In genomic region chr11:125901872-125902271, GRCh38 we compare ENCODE assay signal across 9 cellular contexts. TPM values are rescaled to one million over a fixed set of nuclear protein-coding genes. Genes with fewer than 3 reads are reported as not detected.
DNase-seq lines count a peak whose midpoint lies in the region; ATAC-seq and TF ChIP-seq lines count a peak whose summit lies in the region.
"Had no signal": no experiment of that assay in that cellular context is flagged by ENCODE, and none has a peak within 500 bp of the region (broad histone marks: within the 10 kb centered on the region; RNA-seq: fewer than 3 reads in every experiment).

No MANE protein-coding gene starts in this region.

- TF ChIP-seq CTCF in PC-3 (conservative IDR thresholded peaks at IDR 0.05; ENCODE audit: low read depth, low read length) (no peak), endothelial cell (IDR thresholded peaks at IDR 0.05; ENCODE audit: unreplicated experiment) (no peak), GM10248 (IDR thresholded peaks at IDR 0.05; ENCODE audit: control extremely low read depth, extremely low read depth, low read depth, missing control alignments) (no peak)

- peaks cover 24% of the 10 kb centered on the region for H3K27me3 Mint-ChIP-seq in T-helper 2 cell treated with Interferon-gamma antibody and Interleukin-4, amounts not matched to agents 5 μg/mL and 100 μg/mL, for 36 hours (ENCODE audit: low read depth)
- peaks cover 4% of the 10 kb centered on the region for H3K27me3 Mint-ChIP-seq in endothelial cell (ENCODE audit: unreplicated experiment)

- BruUV-seq in PC-3 (replicated peaks; lab: Mats Ljungman, UMichigan) = TSS peak; percentile 15

- CTCF ChIA-PET in PC-3 (lab: Charles Lee) (no interaction called here), GM10248 (lab: Yijun Ruan, JAX) (no interaction called here)

- peaks cover 38% of the 10 kb centered on the region for H3K36me3 ChIP-seq in PC-3 (ENCODE audit: low read depth, low read length)

- H3K27ac ChIP-seq in PC-3 (ENCODE audit: low read length) = no peak overlapping the region

- H3K27ac Mint-ChIP-seq in T-helper 2 cell treated with Interferon-gamma antibody and Interleukin-4, amounts not matched to agents 5 μg/mL and 100 μg/mL, for 36 hours = peak overlapping the region; percentile 23
- peak overlapping the region; percentile 42 for H3K27ac Mint-ChIP-seq in endothelial cell (ENCODE audit: unreplicated experiment)

- POLR2A ChIA-PET in PC-3 (lab: Charles Lee; ENCODE audit: unreplicated experiment) = no interaction called here
- POLR2A ChIA-PET in GM10248 (lab: Yijun Ruan, JAX) = no interaction called here

- no peak overlapping the region for H2AFZ ChIP-seq in PC-3 (ENCODE audit: low read length)

- DNase-seq in T-helper 2 cell treated with Interferon-gamma antibody and Interleukin-4, amounts not matched to agents 5 μg/mL and 100 μg/mL, for 36 hours (ENCODE audit: low spot score) = no peak
- DNase-seq in T-helper 2 cell (no peak), PC-3 (no peak), endothelial cell (ENCODE audit: low spot score) (no peak), skeletal muscle cell (ENCODE audit: low read depth) (no peak), GM10248 (ENCODE audit: extremely low spot score) (no peak)
- DNase-seq: NCI-H187 had no signal

- peaks cover 16% of the 10 kb centered on the region for H4K20me1 ChIP-seq in PC-3 (ENCODE audit: low read length)

- H3K4me1 ChIP-seq in PC-3 (ENCODE audit: insufficient read depth, low read length) = peaks cover 7% of the 10 kb centered on the region

- peaks cover 58% of the 10 kb centered on the region for H3K79me2 ChIP-seq in PC-3 (ENCODE audit: low read length)

- ATAC-seq in PC-3 (no peak), HG03175 (IDR thresholded peaks at IDR 0.05; ENCODE audit: unreplicated experiment) (no peak), GM18868 (IDR thresholded peaks at IDR 0.05; ENCODE audit: unreplicated experiment) (no peak)

- H3K36me3 Mint-ChIP-seq in T-helper 2 cell treated with Interferon-gamma antibody and Interleukin-4, amounts not matched to agents 5 μg/mL and 100 μg/mL, for 36 hours (ENCODE audit: low read depth) = peaks cover 29% of the 10 kb centered on the region
- H3K36me3 Mint-ChIP-seq in endothelial cell (ENCODE audit: low read depth, unreplicated experiment) = no peaks in the 10 kb centered on the region

- intact Hi-C loops in PC-3 (cut with micrococcal nuclease) = no loop called here

- H3K9me3 Mint-ChIP-seq in T-helper 2 cell treated with Interferon-gamma antibody and Interleukin-4, amounts not matched to agents 5 μg/mL and 100 μg/mL, for 36 hours = no peaks in the 10 kb centered on the region
- H3K9me3 Mint-ChIP-seq in endothelial cell (ENCODE audit: unreplicated experiment) = no peaks in the 10 kb centered on the region

- no peaks in the 10 kb centered on the region for H3K9me2 ChIP-seq in PC-3 (replicated peaks; ENCODE audit: low read length)

- H3K27me3 ChIP-seq in PC-3 (ENCODE audit: low read length) = peaks cover 12% of the 10 kb centered on the region; the same call in 1 of the 2 replicates

- peaks cover 25% of the 10 kb centered on the region for H3K4me1 Mint-ChIP-seq in T-helper 2 cell treated with Interferon-gamma antibody and Interleukin-4, amounts not matched to agents 5 μg/mL and 100 μg/mL, for 36 hours (ENCODE audit: low read depth)
- H3K4me1 Mint-ChIP-seq in endothelial cell (ENCODE audit: unreplicated experiment) = peaks cover 18% of the 10 kb centered on the region

- H3K4me2 ChIP-seq in PC-3 (ENCODE audit: low read length) = peak overlapping the region; percentile 84

- no peaks in the 10 kb centered on the region for H3F3A ChIP-seq in PC-3 (ENCODE audit: low read length, unreplicated experiment)

- no peak overlapping the region for H3K9ac ChIP-seq in PC-3 (ENCODE audit: low read length)

- H3K9me3 ChIP-seq in PC-3 (ENCODE audit: low read length) = no peaks in the 10 kb centered on the region

- peak overlapping the region; percentile 90; the same call in 1 of the 2 replicates for H3K4me3 ChIP-seq in PC-3 (ENCODE audit: low read length)
- peak overlapping the region; percentile 70 for H3K4me3 ChIP-seq in skeletal muscle cell (ENCODE audit: low read depth, low read length)

- H3K4me3 Mint-ChIP-seq in T-helper 2 cell treated with Interferon-gamma antibody and Interleukin-4, amounts not matched to agents 5 μg/mL and 100 μg/mL, for 36 hours = peak overlapping the region; percentile 64
- H3K4me3 Mint-ChIP-seq in endothelial cell (ENCODE audit: unreplicated experiment) = peak overlapping the region; percentile 44

RNA-seq across cellular contexts. Expression of gene PUS3, which starts 1.1 kb away (rescaled TPM):
- total RNA-seq in PC-3 (2014; rRNA removed) (10.3 and 26.2 TPM in 2 replicates), endothelial cell (ENCODE audit: unreplicated experiment) (13.1 TPM)

RNA-seq across cellular contexts. Expression of gene DDX25, which starts 2.4 kb away (rescaled TPM):
- total RNA-seq in PC-3 (2014; rRNA removed) (not detected in 2 replicates), endothelial cell (ENCODE audit: unreplicated experiment) (7.5 TPM)

RNA-seq across cellular contexts. Expression of gene HYLS1, which starts 14.4 kb away (rescaled TPM):
- total RNA-seq in PC-3 (2014; rRNA removed) (16.4 and 23.5 TPM in 2 replicates), endothelial cell (ENCODE audit: unreplicated experiment) (5.5 TPM)

RNA-seq across cellular contexts. Expression of gene VSIG10L2, which starts 44.0 kb away (rescaled TPM):
- total RNA-seq in PC-3 (2014; rRNA removed) (not detected in 2 replicates), endothelial cell (ENCODE audit: unreplicated experiment) (not detected)
